In the genomic region with DNA sequence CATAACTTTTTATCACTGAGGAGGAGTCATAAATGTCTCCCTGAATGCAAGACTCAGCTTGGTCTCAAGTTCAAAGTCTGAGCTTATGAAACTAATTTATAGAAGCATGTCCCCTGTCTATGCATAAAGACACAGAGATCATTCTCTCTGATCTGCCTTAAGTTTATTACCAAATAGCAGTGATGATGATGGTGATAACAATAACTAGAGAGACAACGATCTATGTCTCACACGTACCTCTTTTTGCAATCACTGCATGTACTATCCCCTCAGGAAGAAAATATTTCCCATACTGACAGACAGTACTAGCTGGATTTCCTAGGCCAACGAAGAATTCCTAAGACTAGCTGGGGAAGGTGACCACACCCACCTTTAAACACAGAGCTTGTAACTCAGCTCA, we compare ENCODE assay signal across 9 cellular contexts.
"Had no signal": no experiment of that assay in that cellular context is flagged by ENCODE, and none has a peak within 500 bp of the region (broad histone marks: within the 10 kb centered on the region; RNA-seq: fewer than 3 reads in every experiment).

No MANE protein-coding gene starts in this region.

- H3K36me3 ChIP-seq: HAP-1 had no signal

- H3K27ac ChIP-seq: GM23248, HL-60 had no signal

- H3K4me1 ChIP-seq: HAP-1 had no signal

- DNase-seq: GM23248, GOT3, H7, HFFc6, IMR-90, KG1 had no signal

- H3K4me3 ChIP-seq: GM23248, HAP-1, K562 had no signal

- H3K9me3 ChIP-seq: HAP-1 had no signal

- FAIRE-seq: K562 had no signal

- H2AFZ ChIP-seq: GM23248 had no signal
